ENCODE assay signal across 1 cellular context in the genomic region with DNA sequence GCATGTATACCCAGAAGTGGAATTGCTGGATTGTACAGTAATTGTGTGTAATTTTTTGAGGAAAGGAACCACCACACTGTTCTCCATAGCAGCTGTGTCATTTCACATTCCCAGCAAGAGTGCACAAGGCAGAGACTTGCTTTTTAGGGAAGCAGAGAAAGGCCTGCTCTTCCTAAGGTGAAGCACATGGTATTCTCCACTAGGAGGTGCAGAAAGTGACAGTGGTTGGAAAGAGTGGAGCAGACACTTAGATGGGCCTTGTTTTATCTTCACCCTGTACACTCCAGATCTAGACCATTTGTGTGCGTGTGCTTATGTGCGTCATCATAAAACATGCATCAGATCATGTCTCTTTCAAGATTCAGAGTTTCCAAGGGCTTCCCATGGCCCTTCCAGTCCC.
TF ChIP-seq lines count a peak whose summit lies in the region.

No MANE protein-coding gene starts in this region.

TF ChIP-seq in H1, 55 proteins besides CTCF, POLR2A, EP300 and RAD21 (continued from another document):
- TF ChIP-seq CBX8 (IDR thresholded peaks at IDR 0.05; ENCODE audit: borderline replicate concordance, low read depth, low read length) (no peak), NRF1 (IDR thresholded peaks at IDR 0.05; ENCODE audit: low read depth, low read length) (no peak), TAF7 (optimal IDR thresholded peaks at IDR 0.05; ENCODE audit: borderline replicate concordance, low read depth, low read length) (no peak), JUND (IDR thresholded peaks at IDR 0.05; ENCODE audit: low read length) (no peak), TAF1 (IDR thresholded peaks at IDR 0.05; ENCODE audit: low read depth, low read length) (no peak), ZNF274 (IDR thresholded peaks at IDR 0.05; ENCODE audit: borderline replicate concordance, extremely low read depth, low read length) (no peak), FOSL1 (IDR thresholded peaks at IDR 0.05; ENCODE audit: insufficient read depth, low read depth, low read length) (no peak), KDM1A (IDR thresholded peaks at IDR 0.05; ENCODE audit: borderline replicate concordance, low read length) (no peak), SIN3A (conservative IDR thresholded peaks at IDR 0.05 in 1 of 2, IDR thresholded peaks at IDR 0.05 in 1 of 2; ENCODE audit: low read depth in 1 of 2, low read length in 2 of 2) (no peak), POU5F1 (IDR thresholded peaks at IDR 0.05; ENCODE audit: low read depth, low read length) (no peak)
- TF ChIP-seq, protein P1, sequence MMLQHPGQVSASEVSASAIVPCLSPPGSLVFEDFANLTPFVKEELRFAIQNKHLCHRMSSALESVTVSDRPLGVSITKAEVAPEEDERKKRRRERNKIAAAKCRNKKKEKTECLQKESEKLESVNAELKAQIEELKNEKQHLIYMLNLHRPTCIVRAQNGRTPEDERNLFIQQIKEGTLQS (IDR thresholded peaks at IDR 0.05; ENCODE audit: insufficient read depth, low read depth, low read length) = no peak
